ENCODE assay signal across 19 cellular contexts in genomic region chr13:75226092-75226491, GRCh38.
DNase-seq lines count a peak whose midpoint lies in the region; ATAC-seq and TF ChIP-seq lines count a peak whose summit lies in the region.
"Had no signal": no experiment of that assay in that cellular context is flagged by ENCODE, and none has a peak within 500 bp of the region (broad histone marks: within the 10 kb centered on the region; RNA-seq: fewer than 3 reads in every experiment).

No MANE protein-coding gene starts in this region.

- H3K36me3 Mint-ChIP-seq in chondrocyte (ENCODE audit: low read depth) = no peaks in the 10 kb centered on the region
- H3K36me3 Mint-ChIP-seq: activated CD4-positive, alpha-beta memory T cell treated with anti-CD3 and anti-CD28 coated beads for 36 hours; natural killer cell had no signal

- ATAC-seq in mucosa of descending colon (peak; percentile 17), GM21381 (IDR thresholded peaks at IDR 0.05; ENCODE audit: unreplicated experiment) (no peak), GM21390 (IDR thresholded peaks at IDR 0.05; ENCODE audit: unreplicated experiment) (no peak), HG02623 (IDR thresholded peaks at IDR 0.05; ENCODE audit: unreplicated experiment) (no peak)
- ATAC-seq: body of pancreas had no signal

- H3K9me3 ChIP-seq in MG63 (peaks cover 3% of the 10 kb centered on the region; the same call in 1 of the 2 replicates), mucosa of descending colon (no peaks in the 10 kb centered on the region)
- H3K9me3 ChIP-seq: body of pancreas, right atrium auricular region had no signal

- H3K27me3 Mint-ChIP-seq in chondrocyte (ENCODE audit: low read depth) = no peaks in the 10 kb centered on the region
- H3K27me3 Mint-ChIP-seq: activated CD4-positive, alpha-beta memory T cell treated with anti-CD3 and anti-CD28 coated beads for 36 hours had no signal

- H3K4me3 Mint-ChIP-seq in chondrocyte (ENCODE audit: unreplicated experiment) = no peak overlapping the region
- H3K4me3 Mint-ChIP-seq: activated CD4-positive, alpha-beta memory T cell treated with anti-CD3 and anti-CD28 coated beads for 36 hours; natural killer cell had no signal

- peaks cover 34% of the 10 kb centered on the region for H3K4me1 Mint-ChIP-seq in chondrocyte (ENCODE audit: low read depth)
- H3K4me1 Mint-ChIP-seq: natural killer cell had no signal

- peak overlapping the region; percentile 92 for H3K27ac Mint-ChIP-seq in chondrocyte (ENCODE audit: unreplicated experiment)
- H3K27ac Mint-ChIP-seq: activated CD4-positive, alpha-beta memory T cell treated with anti-CD3 and anti-CD28 coated beads for 36 hours; natural killer cell had no signal

- H3K9me3 Mint-ChIP-seq in chondrocyte (ENCODE audit: low read depth) = no peaks in the 10 kb centered on the region
- H3K9me3 Mint-ChIP-seq: activated CD4-positive, alpha-beta memory T cell treated with anti-CD3 and anti-CD28 coated beads for 36 hours; natural killer cell had no signal

- H3K27me3 ChIP-seq in MG63 = no peaks in the 10 kb centered on the region
- H3K27me3 ChIP-seq: body of pancreas, foreskin keratinocyte, right atrium auricular region had no signal

- H3K4me3 ChIP-seq in MG63 (no peak overlapping the region), mucosa of descending colon (no peak overlapping the region)
- H3K4me3 ChIP-seq: body of pancreas, right atrium auricular region had no signal

- DNase-seq in EH (ENCODE audit: low read depth) = peak; percentile 2
- peak; percentile 43 for DNase-seq in MG63
- DNase-seq in chondrocyte (ENCODE audit: low spot score) = no peak
- no peak for DNase-seq in mucosa of descending colon
- DNase-seq in activated T-cell treated with anti-CD3 and anti-CD28 coated beads for 4 hours = no peak
- DNase-seq: activated CD4-positive, alpha-beta memory T cell treated with anti-CD3 and anti-CD28 coated beads for 36 hours; activated effector memory CD4-positive, alpha-beta T cell treated with Interleukin-2 at 50 U/mL for 16 hours; body of pancreas; natural killer cell; NCI-H1092; NCI-H510A treated with DMSO at 0.1 percent for 48 hours; RPMI8226; stimulated activated naive CD4-positive, alpha-beta T cell; T-helper 9 cell had no signal

- TF ChIP-seq CTCF in chondrocyte (IDR thresholded peaks at IDR 0.05) = no peak
- TF ChIP-seq CTCF in mucosa of descending colon (IDR thresholded peaks at IDR 0.05) = no peak

- no peaks in the 10 kb centered on the region for H3K36me3 ChIP-seq in MG63
- H3K36me3 ChIP-seq in mucosa of descending colon (ENCODE audit: low read depth) = no peaks in the 10 kb centered on the region
- H3K36me3 ChIP-seq: right atrium auricular region had no signal

- H3K4me1 ChIP-seq in mucosa of descending colon (ENCODE audit: low read depth) = no peaks in the 10 kb centered on the region
- H3K4me1 ChIP-seq: body of pancreas, right atrium auricular region had no signal

- intact Hi-C loops in mucosa of descending colon (cut with DNase I, micrococcal nuclease) = no loop called here

Comparison
In these comparisons a context has a peak if more than half of its experiments do, and no peak if none do; other contexts are left out.
1. DNase-seq: peak in EH (single experiment) and MG63 (single experiment); none in chondrocyte (single experiment), mucosa of descending colon (0 of 3) and activated T-cell treated with anti-CD3 and anti-CD28 coated beads for 4 hours (single experiment).